In the genomic region with DNA sequence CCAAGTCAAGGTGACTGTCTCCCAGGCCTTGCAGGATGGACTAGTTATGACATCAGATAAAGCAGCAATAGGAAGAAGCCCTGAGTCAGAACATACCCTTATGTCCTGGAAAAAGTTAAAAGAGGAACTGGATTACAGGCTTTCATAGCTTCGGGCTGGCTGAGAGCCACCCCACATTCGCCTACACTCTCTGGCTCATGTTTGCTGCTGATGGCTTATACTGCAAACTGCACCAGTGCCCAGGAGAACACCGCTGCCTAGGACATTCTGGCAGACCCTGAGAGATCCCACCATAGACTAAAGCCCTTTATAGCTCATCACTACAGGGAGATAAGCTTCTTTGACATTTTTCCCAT, we compare ENCODE assay signal across 10 cellular contexts. TPM values are rescaled to one million over a fixed set of nuclear protein-coding genes. Genes with fewer than 3 reads are reported as not detected.
DNase-seq lines count a peak whose midpoint lies in the region; TF ChIP-seq lines count a peak whose summit lies in the region.
"Had no signal": no experiment of that assay in that cellular context is flagged by ENCODE, and none has a peak within 500 bp of the region (broad histone marks: within the 10 kb centered on the region; RNA-seq: fewer than 3 reads in every experiment).

No MANE protein-coding gene starts in this region.

- DNase-seq in GM04504 (ENCODE audit: low read depth) (peak; percentile 62), SKM-1 (lab: John Stamatoyannopoulos, UW; ENCODE audit: unreplicated experiment) (peak; percentile 94), globus pallidus (ENCODE audit: low spot score) (peak; percentile 45), smooth muscle cell (lab: John Stamatoyannopoulos, UW; ENCODE audit: unreplicated experiment) (no peak), NCI-H1436 (lab: John Stamatoyannopoulos, UW) (no peak), GM13977 (ENCODE audit: low spot score) (no peak), cerebellar nuclear complex (lab: John Stamatoyannopoulos, UW) (no peak), NCI-H69 (lab: John Stamatoyannopoulos, UW) (no peak)
- DNase-seq: activated gamma-delta T cell treated with Interleukin-2 at 50 U/mL for 16 hours, natural killer cell had no signal

- no peaks in the 10 kb centered on the region for H3K27me3 ChIP-seq in smooth muscle cell (ENCODE audit: low read depth)

- H3K36me3 ChIP-seq in smooth muscle cell (ENCODE audit: low read depth) = no peaks in the 10 kb centered on the region

- WGBS in smooth muscle cell (ENCODE audit: low lambda C conversion rate) = 17% methylated on average over 3 of the region's 3 CpGs

- H4K20me1 ChIP-seq in smooth muscle cell (ENCODE audit: low read depth) = no peaks in the 10 kb centered on the region

- H2AFZ ChIP-seq in smooth muscle cell (ENCODE audit: low read depth) = no peak overlapping the region

- no peaks in the 10 kb centered on the region for H3K79me2 ChIP-seq in smooth muscle cell (ENCODE audit: low read depth)

- no peak overlapping the region for H3K4me3 ChIP-seq in smooth muscle cell

- peaks cover 5% of the 10 kb centered on the region for H3F3A ChIP-seq in smooth muscle cell (ENCODE audit: low read depth)

- TF ChIP-seq CTCF in smooth muscle cell (IDR thresholded peaks at IDR 0.05; ENCODE audit: borderline replicate concordance, insufficient read depth, poor library complexity, severe bottlenecking) (no peak), GM13977 (IDR thresholded peaks at IDR 0.05; ENCODE audit: extremely low read depth, insufficient read depth, missing control alignments) (no peak)

- H3K4me1 ChIP-seq in smooth muscle cell (ENCODE audit: low read depth) = peaks cover 5% of the 10 kb centered on the region

- peak overlapping the region; percentile 25 for H3K9ac ChIP-seq in smooth muscle cell (ENCODE audit: low read depth)

- no peak overlapping the region for H3K4me2 ChIP-seq in smooth muscle cell

- no peaks in the 10 kb centered on the region for H3K9me3 ChIP-seq in smooth muscle cell (replicated peaks; ENCODE audit: low read depth)

- in situ Hi-C loops in GM13977 (cut with MboI; ENCODE audit: low pct_unique_long_range_greater_than_20kb, low sequenced_read_pairs, unreplicated experiment) = no loop called here

- H3K27ac ChIP-seq in smooth muscle cell (ENCODE audit: low read depth) = peak overlapping the region; percentile 79

RNA-seq across cellular contexts. Expression of gene SLC8A1, which starts 20.3 kb away (rescaled TPM):
- 5.3 and 6.3 TPM in 2 replicates for total RNA-seq in smooth muscle cell
- 1.1 and 1.3 TPM in 2 replicates for polyA plus RNA-seq in smooth muscle cell

Comparison
In these comparisons a context has a peak if more than half of its experiments do, and no peak if none do; other contexts are left out.
1. DNase-seq: peak in GM04504 (single experiment), SKM-1 (single experiment) and globus pallidus (single experiment); none in smooth muscle cell (single experiment), NCI-H1436 (single experiment), GM13977 (single experiment), cerebellar nuclear complex (0 of 2) and NCI-H69 (single experiment).